Comparison of ENCODE assay signal across 8 cellular contexts in the genomic region with DNA sequence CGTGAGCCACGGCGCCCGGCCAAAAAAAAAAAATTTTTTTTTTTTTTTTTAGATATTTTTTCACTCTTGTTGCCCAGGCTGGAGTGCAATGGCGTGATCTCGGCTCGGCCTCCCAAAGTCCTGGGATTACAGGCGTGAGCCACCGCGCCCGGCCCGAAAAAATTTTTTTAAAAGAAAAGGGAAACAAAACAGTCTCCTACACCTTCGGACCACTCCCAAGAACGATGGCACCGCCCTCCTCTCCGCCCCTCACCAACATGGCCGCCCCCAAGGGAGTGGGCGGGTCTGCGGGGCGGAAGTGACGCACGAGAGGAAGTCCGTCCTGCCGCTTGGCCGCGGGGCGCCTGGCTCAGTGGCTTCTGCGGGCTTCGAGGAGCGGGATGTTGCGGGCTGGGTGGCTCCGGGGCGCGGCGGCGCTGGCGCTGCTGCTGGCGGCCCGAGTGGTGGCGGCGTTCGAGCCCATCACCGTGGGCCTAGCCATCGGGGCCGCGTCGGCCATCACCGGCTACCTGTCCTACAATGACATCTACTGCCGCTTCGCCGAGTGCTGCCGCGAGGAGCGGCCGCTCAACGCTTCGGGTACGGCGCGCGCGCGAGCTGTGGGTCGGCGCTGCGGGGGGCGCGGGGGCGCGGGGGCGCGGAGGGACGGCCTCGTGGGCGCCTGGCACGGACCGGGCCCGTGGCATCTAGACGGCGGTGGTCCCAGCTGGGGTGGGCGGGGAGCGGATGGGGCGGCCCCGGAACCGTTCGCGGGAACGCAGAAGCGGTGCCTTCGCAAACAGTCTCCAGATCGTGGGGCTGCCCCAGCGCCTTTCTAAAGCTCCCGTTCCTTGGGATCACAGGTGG. TPM values are rescaled to one million over a fixed set of nuclear protein-coding genes. Genes with fewer than 3 reads are reported as not detected.
DNase-seq lines count a peak whose midpoint lies in the region; ATAC-seq, FAIRE-seq and TF ChIP-seq lines count a peak whose summit lies in the region.

TOR1B (plus strand) TSS at position 352 of the 846 bp plus-strand sequence; CDS start at position 381, 29 bp downstream.

- DNase-seq in GM12892 (ENCODE audit: insufficient read length): peak; percentile 77
- DNase-seq in NCI-H146 (lab: John Stamatoyannopoulos, UW): peak; percentile 91
- DNase-seq in T-helper 1 cell: peak; percentile 87 to 93 (median 89)
- DNase-seq in adrenal gland: peak; percentile 90 to 96 (median 95)
- peak; percentile 95 to 96 for DNase-seq in heart right ventricle
- DNase-seq in posterior cingulate gyrus: peak; percentile 89 to 99 (median 94)
- peak; percentile 95 for DNase-seq in type B pancreatic cell (ENCODE audit: extremely low spot score, unreplicated experiment)

- ATAC-seq in HG02852 (IDR thresholded peaks at IDR 0.05; ENCODE audit: unreplicated experiment): peak; percentile 86
- peak; percentile 96 to 99 (median 99) for ATAC-seq in heart right ventricle

- peak within 1 kb of the TSS; percentile 85 for H3K27ac Mint-ChIP-seq in type B pancreatic cell

- peak within 1 kb of the TSS; percentile 90 for H3K4me3 Mint-ChIP-seq in type B pancreatic cell

- H3K4me1 Mint-ChIP-seq in type B pancreatic cell (ENCODE audit: unreplicated experiment): peaks cover 14% of the 10 kb centered on the region

- H3K36me3 ChIP-seq in adrenal gland (replicated peaks in 1 of 2) (peaks cover 0 to 9% of the 10 kb centered on the region in 2 donors), heart right ventricle (peaks cover 0 to 37% (median 5%) of the 10 kb centered on the region in 9 donors)

- H3K9me3 ChIP-seq in adrenal gland (replicated peaks in 1 of 3) (no peaks in the 10 kb centered on the region), heart right ventricle (no peaks in the 10 kb centered on the region)

- no peaks in the 10 kb centered on the region for H3K27me3 Mint-ChIP-seq in type B pancreatic cell

- peaks cover 0 to 10% of the 10 kb centered on the region in 2 donors for H3K4me1 ChIP-seq in adrenal gland (replicated peaks in 1 of 2)
- H3K4me1 ChIP-seq in heart right ventricle: peaks cover 6 to 27% (median 11%) of the 10 kb centered on the region in 9 donors

- no peak for TF ChIP-seq CTCF in adrenal gland (IDR thresholded peaks at IDR 0.05)
- no peak for TF ChIP-seq CTCF in heart right ventricle (IDR thresholded peaks at IDR 0.05)
- TF ChIP-seq CTCF in type B pancreatic cell (conservative IDR thresholded peaks at IDR 0.05): no peak

- intact Hi-C loops in adrenal gland (cut with DNase I): no loop called here
- intact Hi-C loops in heart right ventricle (cut with DNase I): loop anchor here in 1 of 10 donors (5.0 kb wide), 2 partner anchors 671 to 894 kb away; no protein-coding TSS in a partner anchor
- intact Hi-C loops in posterior cingulate gyrus (cut with DNase I): loop anchor here (1.0 kb wide), 1 partner anchor 21 kb away; the partner anchor contains the start of gene TOR1A

- H3K27me3 ChIP-seq in adrenal gland: no peaks in the 10 kb centered on the region
- H3K27me3 ChIP-seq in heart right ventricle: no peaks in the 10 kb centered on the region

- peak; percentile 65 for FAIRE-seq in GM12892 (lab: Jason Lieb, UNC)

- peak; percentile 69; the same call in 1 of the 2 replicates for TF ChIP-seq POLR2A in GM12892 (IDR thresholded peaks at IDR 0.05; ENCODE audit: low read depth, low read length)
- TF ChIP-seq POLR2A in adrenal gland (IDR thresholded peaks at IDR 0.05): peak; percentile 78 to 82

- peaks cover 13% of the 10 kb centered on the region for H3K36me3 Mint-ChIP-seq in type B pancreatic cell

- H3K9me3 Mint-ChIP-seq in type B pancreatic cell: no peaks in the 10 kb centered on the region

- H3K27ac ChIP-seq in adrenal gland: peak within 1 kb of the TSS; percentile 45 to 88 (median 76)
- peak within 1 kb of the TSS; percentile 54 to 90 (median 88) for H3K27ac ChIP-seq in heart right ventricle

- H3K4me3 ChIP-seq in adrenal gland: peak within 1 kb of the TSS; percentile 25 to 95 (median 80)
- peak within 1 kb of the TSS; percentile 66 to 96 (median 84) for H3K4me3 ChIP-seq in heart right ventricle

- 1 to 2% (median 1%) methylated on average over 13 to 93 of the region's 93 CpGs for WGBS in adrenal gland, 4 donors
- whole genome bisulfite sequencing in heart right ventricle, 2 donors: 0% methylated on average over 82 to 93 of the region's 93 CpGs

RNA-seq across cellular contexts. Expression of gene TOR1B, which starts in this region (rescaled TPM):
- 9.5 TPM for polyA plus RNA-seq in GM12892 (2012; ENCODE audit: missing spikeins)
- total RNA-seq in adrenal gland: 10 to 100 TPM; 19.5 to 36.3 (median 28.6) TPM
- 10 to 100 TPM in 1 of 3 donors, 1 to 10 TPM in 2; 9.8 to 23.7 (median 10.0) TPM for polyA plus RNA-seq in adrenal gland
- 10 to 100 TPM in 7 of 10 donors, 1 to 10 TPM in 3; 6.9 to 13.8 (median 11.0) TPM for total RNA-seq in heart right ventricle
- polyA plus RNA-seq in heart right ventricle: 10 to 100 TPM in 1 of 2 donors, 1 to 10 TPM in 1; 6.4 to 11.3 TPM
- 19.4 and 23.5 TPM in 2 replicates for total RNA-seq in type B pancreatic cell (ENCODE audit: low replicate concordance)

Comparison
In these comparisons a context has a peak if more than half of its experiments do, and no peak if none do; other contexts are left out.
1. Peak in every context shown above with its lines: DNase-seq, ATAC-seq, H3K4me3 ChIP-seq and H3K27ac ChIP-seq.